In genomic region chr1:226123591-226124471, GRCh38 we compare ENCODE assay signal across 11 cellular contexts.
A peak's percentile ranks its signal among the peaks of the same experiment; 100 is the strongest.
DNase-seq lines count a peak whose midpoint lies in the region; ATAC-seq, FAIRE-seq and TF ChIP-seq lines count a peak whose summit lies in the region.
"Had no signal": no experiment of that assay in that cellular context is flagged by ENCODE, and none has a peak within 500 bp of the region (broad histone marks: within the 10 kb centered on the region; RNA-seq: fewer than 3 reads in every experiment).

No MANE protein-coding gene starts in this region.

- peaks cover 19 to 66% (median 49%) of the 10 kb centered on the region in 10 experiments for H3K4me1 ChIP-seq in BLaER1 treated with 17β-estradiol and CSF1 and Interleukin-3, amounts not matched to agents 10 nM and 100 nM
- H3K4me1 ChIP-seq in mucosa of stomach (ENCODE audit: control insufficient read depth, insufficient read depth, low read length), result peaks cover 66% of the 10 kb centered on the region

- H3K27ac Mint-ChIP-seq in activated naive CD8-positive, alpha-beta T cell treated with anti-CD3 and anti-CD28 coated beads, Interleukin-2, amount 50 U/mL, for 24 hours, result peak overlapping the region; percentile 71

- no peaks in the 10 kb centered on the region for H3K9me3 ChIP-seq in BLaER1 treated with 17β-estradiol and CSF1 and Interleukin-3, amounts not matched to agents 10 nM and 100 nM (replicated peaks in 1 of 11)
- H3K9me3 ChIP-seq in mucosa of stomach (ENCODE audit: control insufficient read depth, low read length), result no peaks in the 10 kb centered on the region

- H4K20me1 ChIP-seq in BLaER1 treated with 17β-estradiol and CSF1 and Interleukin-3, amounts not matched to agents 10 nM and 100 nM, result no peaks in the 10 kb centered on the region

- no peaks in the 10 kb centered on the region for H3K27me3 Mint-ChIP-seq in activated naive CD8-positive, alpha-beta T cell treated with anti-CD3 and anti-CD28 coated beads, Interleukin-2, amount 50 U/mL, for 24 hours

- FAIRE-seq in H54 (lab: Jason Lieb, UNC), result no peak
- FAIRE-seq: endometrium had no signal

- H3K36me3 ChIP-seq in BLaER1 treated with 17β-estradiol and CSF1 and Interleukin-3, amounts not matched to agents 10 nM and 100 nM, result no peaks in the 10 kb centered on the region
- H3K36me3 ChIP-seq in mucosa of stomach (ENCODE audit: control insufficient read depth, insufficient read depth, low read length), result no peaks in the 10 kb centered on the region

- no peak overlapping the region for H3K4me3 ChIP-seq in BLaER1 treated with 17β-estradiol and CSF1 and Interleukin-3, amounts not matched to agents 10 nM and 100 nM
- H3K4me3 ChIP-seq in mucosa of stomach (ENCODE audit: low read length), result peak overlapping the region; percentile 12

- DNase-seq in H54 (ENCODE audit: insufficient read length, low spot score) (peak; percentile 77), OCI-M1 (lab: John Stamatoyannopoulos, UW) (no peak)
- no peak for DNase-seq in activated naive CD8-positive, alpha-beta T cell treated with anti-CD3 and anti-CD28 coated beads, Interleukin-2, amount 50 U/mL, for 24 hours
- DNase-seq in stimulated activated CD4-positive, alpha-beta T cell treated with anti-CD3 and anti-CD28 coated beads, Interleukin-12 subunit alpha, Interleukin-12 subunit beta, amount 100 ng/mL, for 4 hours, result no peak
- DNase-seq: activated CD4-positive, alpha-beta T cell treated with anti-CD3 and anti-CD28 coated beads for 1 hour; NCI-H2107 had no signal

- H3K27me3 ChIP-seq in BLaER1 treated with 17β-estradiol and CSF1 and Interleukin-3, amounts not matched to agents 10 nM and 100 nM, result peaks cover 0 to 7% (median 0%) of the 10 kb centered on the region in 11 experiments; a peak in 3 of 22 replicates
- H3K27me3 ChIP-seq in mucosa of stomach (ENCODE audit: control insufficient read depth, insufficient read depth, low read length), result no peaks in the 10 kb centered on the region

- ATAC-seq in activated naive CD8-positive, alpha-beta T cell treated with anti-CD3 and anti-CD28 coated beads, Interleukin-2, amount 50 U/mL, for 24 hours, result no peak
- ATAC-seq in HG03354 (IDR thresholded peaks at IDR 0.05; ENCODE audit: poor library complexity, severe bottlenecking, unreplicated experiment) (no peak), HG02981 (IDR thresholded peaks at IDR 0.05; ENCODE audit: unreplicated experiment) (no peak)

- H3K27ac ChIP-seq in BLaER1 treated with 17β-estradiol and CSF1 and Interleukin-3, amounts not matched to agents 10 nM and 100 nM, result 0 out of 22 replicates have a peak overlapping the region, but pooled peaks of 1 of the 11 experiments have one; percentile 13

- H3K4me2 ChIP-seq in BLaER1 treated with 17β-estradiol and CSF1 and Interleukin-3, amounts not matched to agents 10 nM and 100 nM, result peak overlapping the region in 9 of 11 experiments; percentile 20 to 98 (median 95); a peak in 12 of 22 replicates

- no peaks in the 10 kb centered on the region for H3K9me3 Mint-ChIP-seq in activated naive CD8-positive, alpha-beta T cell treated with anti-CD3 and anti-CD28 coated beads, Interleukin-2, amount 50 U/mL, for 24 hours

- H3K36me3 Mint-ChIP-seq in activated naive CD8-positive, alpha-beta T cell treated with anti-CD3 and anti-CD28 coated beads, Interleukin-2, amount 50 U/mL, for 24 hours (ENCODE audit: low read depth), result no peaks in the 10 kb centered on the region

- H3K4me1 Mint-ChIP-seq in activated naive CD8-positive, alpha-beta T cell treated with anti-CD3 and anti-CD28 coated beads, Interleukin-2, amount 50 U/mL, for 24 hours, result peaks cover 44% of the 10 kb centered on the region

- no peak for TF ChIP-seq POLR2A in H54 (IDR thresholded peaks at IDR 0.05; ENCODE audit: low read depth, low read length)

- peak overlapping the region; percentile 78 for H3K4me3 Mint-ChIP-seq in activated naive CD8-positive, alpha-beta T cell treated with anti-CD3 and anti-CD28 coated beads, Interleukin-2, amount 50 U/mL, for 24 hours

- peak overlapping the region in 3 of 11 experiments; percentile 10 to 90 (median 88); a peak in 3 of 22 replicates for H3K9ac ChIP-seq in BLaER1 treated with 17β-estradiol and CSF1 and Interleukin-3, amounts not matched to agents 10 nM and 100 nM
- peak overlapping the region; percentile 82 for H3K9ac ChIP-seq in mucosa of stomach (ENCODE audit: low read length)
